In the genomic region with DNA sequence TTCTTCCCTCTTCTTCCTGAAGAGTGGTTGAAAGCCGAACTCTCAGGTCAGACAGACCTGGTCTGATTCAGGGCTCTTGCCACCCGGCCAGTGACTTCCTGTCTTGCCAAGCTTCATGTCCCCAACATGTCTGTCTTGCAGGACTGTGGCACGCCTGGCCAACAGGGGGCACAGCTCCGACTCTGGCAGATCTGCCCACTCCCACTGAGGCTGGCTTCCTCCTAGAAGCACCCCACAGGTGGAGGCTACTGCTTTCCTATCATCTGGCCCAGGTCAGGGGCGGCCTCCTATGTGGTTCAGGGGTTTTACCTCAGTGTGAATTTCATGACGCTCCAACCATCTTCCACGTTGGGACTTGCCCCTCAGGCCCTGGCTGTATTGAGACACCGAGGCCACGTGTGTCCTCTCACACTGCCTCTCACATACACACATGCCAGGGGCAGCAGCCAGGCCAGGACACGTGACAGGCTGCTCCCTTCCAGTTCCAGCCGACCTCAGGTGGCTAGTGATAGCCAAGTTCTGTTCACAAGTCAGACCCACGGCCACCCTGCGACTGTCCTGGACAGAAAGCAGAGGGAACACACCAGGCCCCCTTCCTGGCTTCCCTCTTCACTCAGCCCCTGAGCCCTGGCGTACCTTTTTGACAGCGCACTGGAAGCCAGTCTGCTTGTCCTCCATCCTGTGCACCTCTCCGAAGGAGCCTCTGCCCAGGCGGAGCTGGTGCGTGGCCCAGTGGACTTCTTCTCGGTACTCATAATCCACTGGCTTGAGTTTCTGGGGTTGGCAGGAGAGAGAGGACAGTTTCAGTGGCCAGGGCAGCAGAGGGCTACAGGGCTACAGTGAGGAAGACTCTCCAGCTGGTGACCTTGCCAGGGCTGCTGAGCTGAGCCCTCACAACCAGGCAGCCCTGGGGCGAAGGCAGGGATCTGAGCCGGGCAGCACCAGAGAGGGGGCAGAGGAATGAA, we compare ENCODE assay signal across 8 cellular contexts. TPM values are rescaled to one million over a fixed set of nuclear protein-coding genes. Genes with fewer than 3 reads are reported as not detected.
A peak's percentile ranks its signal among the peaks of the same experiment; 100 is the strongest.
DNase-seq lines count a peak whose midpoint lies in the region; ATAC-seq and TF ChIP-seq lines count a peak whose summit lies in the region.

No MANE protein-coding gene starts in this region.

- TF ChIP-seq CTCF in HEK293 (tag by site-specific recombination; IDR thresholded peaks at IDR 0.05) (peak; percentile 58; the same call in 1 of the 2 replicates), fibroblast of the aortic adventitia (IDR thresholded peaks at IDR 0.05; ENCODE audit: insufficient read depth, low read length) (peak; percentile 19)

- no peak for ATAC-seq in HG03354 (IDR thresholded peaks at IDR 0.05; ENCODE audit: poor library complexity, severe bottlenecking, unreplicated experiment)
- ATAC-seq in HG02938 (IDR thresholded peaks at IDR 0.05; ENCODE audit: unreplicated experiment) = no peak
- no peak for ATAC-seq in GM21381 (IDR thresholded peaks at IDR 0.05; ENCODE audit: unreplicated experiment)

- H3K4me1 Mint-ChIP-seq in activated CD4-positive, alpha-beta T cell treated with anti-CD3 and anti-CD28 coated beads, Interleukin-2, amount 10 ng/mL, durations not matched to agents 7 days and 5 days = peaks cover 23% of the 10 kb centered on the region

- no peak overlapping the region for H3K4me3 Mint-ChIP-seq in activated CD4-positive, alpha-beta T cell treated with anti-CD3 and anti-CD28 coated beads, Interleukin-2, amount 10 ng/mL, durations not matched to agents 7 days and 5 days

- H3K36me3 ChIP-seq in HEK293 (ENCODE audit: control insufficient read depth in 2 of 2, insufficient read depth in 1 of 2, low read length in 2 of 2) = peaks cover 16 to 68% of the 10 kb centered on the region in 2 experiments; a peak in 2 of 3 replicates

- H3K4me3 ChIP-seq in HEK293 (ENCODE audit: low read depth, low read length) = no peak overlapping the region
- no peak overlapping the region for H3K4me3 ChIP-seq in fibroblast of the aortic adventitia (ENCODE audit: low read depth, low read length)

- peak overlapping the region; percentile 82 for H3K27ac Mint-ChIP-seq in activated CD4-positive, alpha-beta T cell treated with anti-CD3 and anti-CD28 coated beads, Interleukin-2, amount 10 ng/mL, durations not matched to agents 7 days and 5 days

- H3K9me3 ChIP-seq in HEK293 (ENCODE audit: control insufficient read depth, insufficient read depth, low read depth, low read length) = no peaks in the 10 kb centered on the region

- CTCF ChIA-PET in HEK293 (lab: Yijun Ruan, JAX) = interaction anchor here (0.5 to 6.1 kb wide), 16 partner anchors 7 to 448 kb away, joined by 3 to 37 read pairs (median 4); no protein-coding TSS in a partner anchor
- CTCF ChIA-PET in activated CD4-positive, alpha-beta T cell treated with anti-CD3 and anti-CD28 coated beads, Interleukin-2, amount 10 ng/mL, durations not matched to agents 7 days and 5 days (lab: Charles Lee) = interaction anchor here (0.6 to 1.4 kb wide), 8 partner anchors 9 to 111 kb away, joined by 3 to 5 read pairs (median 3); no protein-coding TSS in a partner anchor

- no peaks in the 10 kb centered on the region for H3K27me3 Mint-ChIP-seq in activated CD4-positive, alpha-beta T cell treated with anti-CD3 and anti-CD28 coated beads, Interleukin-2, amount 10 ng/mL, durations not matched to agents 7 days and 5 days

- DNase-seq in activated CD4-positive, alpha-beta T cell treated with anti-CD3 and anti-CD28 coated beads, Interleukin-2, amount 10 ng/mL, durations not matched to agents 7 days and 5 days = peak; percentile 45
- DNase-seq in fibroblast of the aortic adventitia (ENCODE audit: low read depth) = no peak
- DNase-seq in stimulated activated CD4-positive, alpha-beta T cell treated with anti-CD3 and anti-CD28 coated beads, Interleukin-4, amount 100 ng/mL, for 24 hours = peak; percentile 54
- DNase-seq in NCI-H187 (lab: John Stamatoyannopoulos, UW) = no peak

- H3K9me3 Mint-ChIP-seq in activated CD4-positive, alpha-beta T cell treated with anti-CD3 and anti-CD28 coated beads, Interleukin-2, amount 10 ng/mL, durations not matched to agents 7 days and 5 days = no peaks in the 10 kb centered on the region

- POLR2A ChIA-PET in HEK293 (lab: Yijun Ruan, JAX) = interaction anchor here (1.7 to 2.9 kb wide), 2 partner anchors 32 to 36 kb away, joined by 3 to 7 read pairs; a partner anchor contains a TSS
- POLR2A ChIA-PET in activated CD4-positive, alpha-beta T cell treated with anti-CD3 and anti-CD28 coated beads, Interleukin-2, amount 10 ng/mL, durations not matched to agents 7 days and 5 days (lab: Charles Lee) = interaction anchor here (1.1 kb wide), 1 partner anchor 77 kb away, joined by 5 read pairs; no protein-coding TSS in a partner anchor

- no peak overlapping the region for H3K27ac ChIP-seq in HEK293 (ENCODE audit: extremely low read depth, low read depth, low read length)

- no peaks in the 10 kb centered on the region for H3K4me1 ChIP-seq in HEK293 (ENCODE audit: control insufficient read depth, insufficient read depth, low read length)

- peaks cover 52% of the 10 kb centered on the region for H3K36me3 Mint-ChIP-seq in activated CD4-positive, alpha-beta T cell treated with anti-CD3 and anti-CD28 coated beads, Interleukin-2, amount 10 ng/mL, durations not matched to agents 7 days and 5 days (ENCODE audit: low read depth)

TF ChIP-seq in HEK293, 187 proteins besides CTCF, POLR2A, EP300 and RAD21:
- no peak for TF ChIP-seq ZNF174 (tag by site-specific recombination; IDR thresholded peaks at IDR 0.05)
- TF ChIP-seq ZIC2 (tag by site-specific recombination; IDR thresholded peaks at IDR 0.05) = peak; percentile 77
- TF ChIP-seq, protein P1, sequence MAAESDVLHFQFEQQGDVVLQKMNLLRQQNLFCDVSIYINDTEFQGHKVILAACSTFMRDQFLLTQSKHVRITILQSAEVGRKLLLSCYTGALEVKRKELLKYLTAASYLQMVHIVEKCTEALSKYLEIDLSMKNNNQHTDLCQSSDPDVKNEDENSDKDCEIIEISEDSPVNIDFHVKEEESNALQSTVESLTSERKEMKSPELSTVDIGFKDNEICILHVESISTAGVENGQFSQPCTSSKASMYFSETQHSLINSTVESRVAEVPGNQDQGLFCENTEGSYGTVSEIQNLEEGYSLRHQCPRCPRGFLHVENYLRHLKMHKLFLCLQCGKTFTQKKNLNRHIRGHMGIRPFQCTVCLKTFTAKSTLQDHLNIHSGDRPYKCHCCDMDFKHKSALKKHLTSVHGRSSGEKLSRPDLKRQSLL (tag by site-specific recombination; IDR thresholded peaks at IDR 0.05) = no peak
- TF ChIP-seq ZNF146 (tag by site-specific recombination; IDR thresholded peaks at IDR 0.05) = no peak

RNA-seq across cellular contexts. Expression of a gene that starts 22.6 kb away (rescaled TPM):
- under 1 TPM; 0.27 to 0.67 TPM for total RNA-seq in activated CD4-positive, alpha-beta T cell treated with anti-CD3 and anti-CD28 coated beads, Interleukin-2, amount 10 ng/mL, durations not matched to agents 7 days and 5 days
- total RNA-seq in fibroblast of the aortic adventitia (ENCODE audit: low replicate concordance) = not detected in 2 replicates

RNA-seq across cellular contexts. Expression of a gene that starts 32.4 kb away (rescaled TPM):
- total RNA-seq in activated CD4-positive, alpha-beta T cell treated with anti-CD3 and anti-CD28 coated beads, Interleukin-2, amount 10 ng/mL, durations not matched to agents 7 days and 5 days = 10 to 100 TPM; 25.8 to 26.0 TPM
- 1.6 and 3.3 TPM in 2 replicates for total RNA-seq in fibroblast of the aortic adventitia (ENCODE audit: low replicate concordance)

Comparison
In these comparisons a context has a peak if more than half of its experiments do, and no peak if none do; other contexts are left out.
1. DNase-seq: peak in activated CD4-positive, alpha-beta T cell treated with anti-CD3 and anti-CD28 coated beads, Interleukin-2, amount 10 ng/mL, durations not matched to agents 7 days and 5 days (single experiment) and stimulated activated CD4-positive, alpha-beta T cell treated with anti-CD3 and anti-CD28 coated beads, Interleukin-4, amount 100 ng/mL, for 24 hours (single experiment); none in fibroblast of the aortic adventitia (single experiment) and NCI-H187 (0 of 2).